ENCODE assay signal across 23 cellular contexts in the genomic region with DNA sequence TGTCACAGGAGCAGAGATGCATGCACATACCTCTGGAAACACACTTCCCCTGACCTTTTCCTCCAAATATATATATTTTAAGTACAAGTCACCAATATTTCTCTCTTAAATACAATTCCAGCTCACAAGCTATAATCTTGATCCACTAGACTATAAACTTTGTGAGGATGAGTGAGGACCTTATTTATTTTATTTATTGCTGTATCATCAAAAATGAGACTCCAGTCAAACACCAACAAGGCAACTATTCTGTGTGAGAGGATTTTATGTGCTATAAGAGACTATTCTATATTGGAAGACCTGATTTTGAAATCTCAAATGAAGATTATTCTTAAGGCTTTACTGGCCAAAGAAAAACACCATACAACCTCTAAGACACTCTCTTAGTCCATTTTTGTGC.
"Had no signal": no experiment of that assay in that cellular context is flagged by ENCODE, and none has a peak within 500 bp of the region (broad histone marks: within the 10 kb centered on the region; RNA-seq: fewer than 3 reads in every experiment).

No MANE protein-coding gene starts in this region.

- H3K4me3 ChIP-seq: coronary artery, dorsolateral prefrontal cortex, esophagus muscularis mucosa, heart right ventricle, left lung, lower lobe of right lung, mucosa of descending colon had no signal

- H3K27me3 ChIP-seq: dorsolateral prefrontal cortex, esophagus muscularis mucosa, foreskin keratinocyte, heart right ventricle, left lung had no signal

- FAIRE-seq: colon, endothelial cell of umbilical vein, frontal cortex, islet of Langerhans, keratinocyte had no signal

- H3K36me3 ChIP-seq: esophagus muscularis mucosa, heart right ventricle, left lung, lower lobe of right lung had no signal

- H3K9me3 ChIP-seq: esophagus muscularis mucosa, lower lobe of right lung, mucosa of descending colon had no signal

- DNase-seq: dermis blood vessel endothelial cell; dorsolateral prefrontal cortex; effector CD4-positive, alpha-beta T cell; effector memory CD4-positive, alpha-beta T cell; foreskin keratinocyte; glutamatergic neuron; head of caudate nucleus; heart right ventricle; hippocampal formation; left cardiac atrium; left lung; left ventricle myocardium superior; lower lobe of right lung; mesenchymal stem cell; mucosa of descending colon; naive B cell had no signal

- H3K4me1 ChIP-seq: left lung, lower lobe of right lung had no signal

- ATAC-seq: foreskin keratinocyte, heart right ventricle, left cardiac atrium, left lung, left ventricle myocardium superior, lower lobe of right lung, mucosa of descending colon had no signal

- H3K27ac ChIP-seq: coronary artery, dorsolateral prefrontal cortex, esophagus muscularis mucosa, foreskin keratinocyte, heart right ventricle, left lung, lower lobe of right lung had no signal
